In the genomic region with DNA sequence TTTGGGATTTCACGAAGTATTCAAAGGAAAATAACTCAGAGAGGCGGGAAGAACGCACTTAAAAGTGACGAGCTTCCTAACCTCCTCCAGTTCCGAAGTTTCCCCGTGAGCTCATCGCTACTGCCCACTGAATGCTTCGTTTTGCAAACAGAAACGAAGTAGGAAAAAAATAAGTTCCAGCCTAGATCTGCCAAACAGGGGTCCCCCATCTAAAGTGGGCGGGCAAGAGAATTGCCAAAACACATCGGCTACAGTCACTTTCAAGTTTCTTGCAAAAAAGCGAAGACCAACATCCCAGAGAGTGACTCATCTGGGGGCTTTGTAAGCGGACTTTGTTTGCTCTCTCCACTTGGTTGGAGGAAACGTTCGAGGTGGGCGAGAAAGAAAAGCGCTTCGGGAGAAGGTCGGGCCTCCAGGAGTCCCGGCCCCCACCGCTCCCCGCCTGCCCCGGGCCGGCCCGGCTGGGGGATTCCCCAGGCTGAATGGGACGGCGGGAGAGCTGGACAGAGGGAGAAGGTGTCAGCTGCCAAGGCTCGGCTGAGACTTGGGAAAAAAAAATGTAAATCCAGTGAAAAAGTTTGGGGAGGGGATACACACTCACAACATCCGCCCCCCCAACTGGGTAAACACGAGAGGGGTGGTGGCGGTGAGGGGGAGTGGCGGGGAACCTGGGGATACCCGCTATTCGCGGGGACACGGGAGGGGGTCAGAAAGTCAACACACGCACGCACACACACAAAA, we compare ENCODE assay signal across 8 cellular contexts. TPM values are rescaled to one million over a fixed set of nuclear protein-coding genes. Genes with fewer than 3 reads are reported as not detected.
A peak's percentile ranks its signal among the peaks of the same experiment; 100 is the strongest.
DNase-seq lines count a peak whose midpoint lies in the region; ATAC-seq and TF ChIP-seq lines count a peak whose summit lies in the region.

No MANE protein-coding gene starts in this region.

- ATAC-seq in left colon = peak; percentile 45

- peak overlapping the region; percentile 77 for H3K4me3 ChIP-seq in WI38 (ENCODE audit: low read depth, low read length)
- peak overlapping the region; percentile 76 for H3K4me3 ChIP-seq in choroid plexus epithelial cell (ENCODE audit: low read depth, low read length)

- TF ChIP-seq CTCF in WI38 (IDR thresholded peaks at IDR 0.05; ENCODE audit: low read depth, low read length) (no peak), choroid plexus epithelial cell (conservative IDR thresholded peaks at IDR 0.05; ENCODE audit: low read depth, low read length) (no peak)

- DNase-seq in NCI-H82 (lab: John Stamatoyannopoulos, UW) = peak; percentile 65
- no peak for DNase-seq in NCI-H82 treated with DMSO at 0.1 percent for 48 hours (lab: John Stamatoyannopoulos, UW; ENCODE audit: unreplicated experiment)
- DNase-seq in HuH-7 (ENCODE audit: low spot score) = peak; percentile 40
- peak; percentile 77 for DNase-seq in choroid plexus epithelial cell (ENCODE audit: low read depth)
- peak; percentile 44 to 47 for DNase-seq in left colon
- peak; percentile 49 for DNase-seq in stimulated activated CD4-positive, alpha-beta T cell treated with anti-CD3 and anti-CD28 coated beads, Interleukin-4, amount 100 ng/mL, for 24 hours
- no peak for DNase-seq in NCI-H1092 (lab: John Stamatoyannopoulos, UW)

- intact Hi-C loops in left colon (cut with DNase I, micrococcal nuclease) = loop anchor here in 1 of 2 donors (10.0 kb wide), 1 partner anchor 92 kb away; no protein-coding TSS in a partner anchor

RNA-seq across cellular contexts. Expression of a gene that starts 1.0 kb away (rescaled TPM):
- total RNA-seq in left colon = 10 to 100 TPM; 38.9 to 53.3 TPM

RNA-seq across cellular contexts. Expression of a gene that starts 20.0 kb away (rescaled TPM):
- 100 to 1,000 TPM; 148 to 159 TPM for total RNA-seq in left colon

RNA-seq across cellular contexts. Expression of a gene that starts 31.8 kb away (rescaled TPM):
- 10 to 100 TPM; 16.5 to 29.6 TPM for total RNA-seq in left colon

Comparison
In these comparisons a context has a peak if more than half of its experiments do, and no peak if none do; other contexts are left out.
1. DNase-seq: peak in NCI-H82 (single experiment), HuH-7 (single experiment), choroid plexus epithelial cell (single experiment), left colon (2 of 2) and stimulated activated CD4-positive, alpha-beta T cell treated with anti-CD3 and anti-CD28 coated beads, Interleukin-4, amount 100 ng/mL, for 24 hours (single experiment); none in NCI-H82 treated with DMSO at 0.1 percent for 48 hours (single experiment) and NCI-H1092 (single experiment).